ENCODE assay signal across 19 cellular contexts in the genomic region with DNA sequence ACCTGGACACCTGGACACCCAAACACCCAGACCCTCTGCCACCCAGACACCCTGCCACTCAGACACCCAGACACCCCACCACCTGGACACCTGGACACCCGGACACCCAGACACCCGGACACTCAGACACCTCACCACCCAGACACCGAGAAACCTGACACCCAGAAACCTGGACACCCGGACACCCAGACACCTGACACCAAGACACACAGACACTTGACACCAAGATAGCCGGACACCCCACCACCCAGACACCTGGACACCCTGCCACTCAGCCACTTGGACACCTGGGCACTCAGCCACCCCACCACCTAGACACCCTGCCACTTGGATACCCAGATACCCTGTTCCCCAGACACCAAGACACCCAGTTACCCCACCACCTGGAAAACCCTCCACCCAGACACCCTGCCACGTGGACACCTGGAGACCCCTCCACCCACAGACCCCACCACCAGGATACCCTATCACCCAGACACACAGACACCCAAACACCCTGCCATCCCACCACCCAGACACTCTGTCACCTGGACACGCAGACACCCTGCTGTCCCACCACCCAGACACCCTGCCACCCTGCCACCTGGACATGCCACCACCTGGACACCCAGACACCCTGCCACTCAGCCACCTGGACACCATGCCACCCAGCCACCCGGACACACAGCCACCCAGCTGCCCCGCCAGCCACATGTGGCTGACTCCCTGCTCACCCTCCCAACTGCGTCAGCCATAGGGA. TPM values are rescaled to one million over a fixed set of nuclear protein-coding genes. Genes with fewer than 3 reads are reported as not detected.
DNase-seq lines count a peak whose midpoint lies in the region; ATAC-seq lines count a peak whose summit lies in the region.
"Had no signal": no experiment of that assay in that cellular context is flagged by ENCODE, and none has a peak within 500 bp of the region (broad histone marks: within the 10 kb centered on the region; RNA-seq: fewer than 3 reads in every experiment).

No MANE protein-coding gene starts in this region.

- H3K4me1 ChIP-seq in naive thymus-derived CD4-positive, alpha-beta T cell (ENCODE audit: control insufficient read depth in 2 of 2, insufficient read depth in 2 of 2, low read length in 2 of 2) = peaks cover 0 to 13% of the 10 kb centered on the region in 2 donors
- H3K4me1 ChIP-seq: A549 had no signal

- in situ Hi-C loops in G401 (cut with HindIII; ENCODE audit: low sequenced_read_pairs) = no loop called here

- intact Hi-C loops in naive thymus-derived CD4-positive, alpha-beta T cell (cut with micrococcal nuclease) = no loop called here

- no peaks in the 10 kb centered on the region for H3K27me3 Mint-ChIP-seq in activated T-cell treated with anti-CD3 and anti-CD28 coated beads, Interleukin-2, amount 50 U/mL, for 72 hours (ENCODE audit: low read depth)
- H3K27me3 Mint-ChIP-seq in activated CD8-positive, alpha-beta T cell treated with anti-CD3 and anti-CD28 coated beads, Interleukin-2, amount 10 ng/mL, durations not matched to agents 7 days and 5 days (ENCODE audit: low read depth) = no peaks in the 10 kb centered on the region
- no peaks in the 10 kb centered on the region for H3K27me3 Mint-ChIP-seq in naive thymus-derived CD4-positive, alpha-beta T cell
- H3K27me3 Mint-ChIP-seq in stimulated activated naive CD8-positive, alpha-beta T cell treated with anti-CD3 and anti-CD28 coated beads, Interleukin-15, amount 100 ng/mL, for 72 hours = no peaks in the 10 kb centered on the region

- peaks cover 0 to 2% of the 10 kb centered on the region in 2 donors for H3K9me3 Mint-ChIP-seq in activated T-cell treated with anti-CD3 and anti-CD28 coated beads, Interleukin-2, amount 50 U/mL, for 72 hours
- H3K9me3 Mint-ChIP-seq in activated CD8-positive, alpha-beta T cell treated with anti-CD3 and anti-CD28 coated beads, Interleukin-2, amount 10 ng/mL, durations not matched to agents 7 days and 5 days (ENCODE audit: insufficient read depth) = no peaks in the 10 kb centered on the region
- peaks cover 0 to 3% (median 0%) of the 10 kb centered on the region in 11 donors for H3K9me3 Mint-ChIP-seq in naive thymus-derived CD4-positive, alpha-beta T cell
- peaks cover 0 to 12% of the 10 kb centered on the region in 2 donors for H3K9me3 Mint-ChIP-seq in stimulated activated naive CD8-positive, alpha-beta T cell treated with anti-CD3 and anti-CD28 coated beads, Interleukin-15, amount 100 ng/mL, for 72 hours
- H3K9me3 Mint-ChIP-seq: neural progenitor cell had no signal

- H3K27ac Mint-ChIP-seq in activated T-cell treated with anti-CD3 and anti-CD28 coated beads, Interleukin-2, amount 50 U/mL, for 72 hours = peak overlapping the region; percentile 68
- H3K27ac Mint-ChIP-seq in activated CD8-positive, alpha-beta T cell treated with anti-CD3 and anti-CD28 coated beads, Interleukin-2, amount 10 ng/mL, durations not matched to agents 7 days and 5 days = peak overlapping the region; percentile 55
- H3K27ac Mint-ChIP-seq in naive thymus-derived CD4-positive, alpha-beta T cell = peak overlapping the region; percentile 59 to 91 (median 82)
- peak overlapping the region; percentile 68 to 96 for H3K27ac Mint-ChIP-seq in stimulated activated naive CD8-positive, alpha-beta T cell treated with anti-CD3 and anti-CD28 coated beads, Interleukin-15, amount 100 ng/mL, for 72 hours
- H3K27ac Mint-ChIP-seq: neural progenitor cell had no signal

- DNase-seq in activated T-cell treated with anti-CD3 and anti-CD28 coated beads, Interleukin-2, amount 50 U/mL, for 72 hours = no peak
- DNase-seq in activated T-cell treated with anti-CD3 and anti-CD28 coated beads for 4 hours (no peak), NCI-H1436 treated with DMSO at 0.1 percent for 48 hours (lab: John Stamatoyannopoulos, UW) (no peak), ecto neural progenitor cell (ENCODE audit: low spot score) (no peak), G401 (ENCODE audit: low spot score) (no peak)
- no peak for DNase-seq in activated CD8-positive, alpha-beta T cell treated with anti-CD3 and anti-CD28 coated beads, Interleukin-2, amount 10 ng/mL, durations not matched to agents 7 days and 5 days
- no peak for DNase-seq in naive thymus-derived CD4-positive, alpha-beta T cell
- no peak for DNase-seq in stimulated activated naive CD8-positive, alpha-beta T cell treated with anti-CD3 and anti-CD28 coated beads, Interleukin-15, amount 100 ng/mL, for 72 hours
- DNase-seq: anterior cingulate cortex; heart left ventricle; NCI-H187; NCI-H69; psoas muscle; stimulated activated CD4-positive, alpha-beta T cell treated with anti-CD3 and anti-CD28 coated beads, Interleukin-2, amount 100 ng/mL, for 24 hours; stimulated activated naive CD4-positive, alpha-beta T cell; trophoblast cell had no signal

- peaks cover 8% of the 10 kb centered on the region for H3K4me1 Mint-ChIP-seq in activated T-cell treated with anti-CD3 and anti-CD28 coated beads, Interleukin-2, amount 50 U/mL, for 72 hours (ENCODE audit: low read depth)
- H3K4me1 Mint-ChIP-seq in activated CD8-positive, alpha-beta T cell treated with anti-CD3 and anti-CD28 coated beads, Interleukin-2, amount 10 ng/mL, durations not matched to agents 7 days and 5 days (ENCODE audit: low read depth) = peaks cover 11% of the 10 kb centered on the region
- peaks cover 8 to 29% (median 13%) of the 10 kb centered on the region in 7 donors for H3K4me1 Mint-ChIP-seq in naive thymus-derived CD4-positive, alpha-beta T cell
- H3K4me1 Mint-ChIP-seq in stimulated activated naive CD8-positive, alpha-beta T cell treated with anti-CD3 and anti-CD28 coated beads, Interleukin-15, amount 100 ng/mL, for 72 hours = peaks cover 38% of the 10 kb centered on the region
- H3K4me1 Mint-ChIP-seq: neural progenitor cell had no signal

- CTCF ChIA-PET in activated CD8-positive, alpha-beta T cell treated with anti-CD3 and anti-CD28 coated beads, Interleukin-2, amount 10 ng/mL, durations not matched to agents 7 days and 5 days (lab: Charles Lee) = interaction anchor here (1.5 kb wide), 1 partner anchor 19 kb away, joined by 7 read pairs; no protein-coding TSS in a partner anchor
- CTCF ChIA-PET in naive thymus-derived CD4-positive, alpha-beta T cell (lab: Charles Lee) = interaction anchor here (1.4 to 1.5 kb wide), 2 partner anchors 14 to 19 kb away, joined by 3 to 13 read pairs; no protein-coding TSS in a partner anchor

- no peak for ATAC-seq in activated T-cell treated with anti-CD3 and anti-CD28 coated beads, Interleukin-2, amount 50 U/mL, for 72 hours (replicated peaks in 1 of 2)
- no peak for ATAC-seq in activated CD8-positive, alpha-beta T cell treated with anti-CD3 and anti-CD28 coated beads, Interleukin-2, amount 10 ng/mL, durations not matched to agents 7 days and 5 days
- ATAC-seq in naive thymus-derived CD4-positive, alpha-beta T cell = no peak
- no peak for ATAC-seq in stimulated activated naive CD8-positive, alpha-beta T cell treated with anti-CD3 and anti-CD28 coated beads, Interleukin-15, amount 100 ng/mL, for 72 hours
- ATAC-seq: A549, heart left ventricle, left lobe of liver, psoas muscle had no signal

- H3K27ac ChIP-seq in naive thymus-derived CD4-positive, alpha-beta T cell (ENCODE audit: low read depth, low read length) = peak overlapping the region; percentile 33
- H3K27ac ChIP-seq: A549, heart left ventricle, neural progenitor cell, psoas muscle had no signal

- no peak overlapping the region for H3K4me3 ChIP-seq in naive thymus-derived CD4-positive, alpha-beta T cell (ENCODE audit: low read length)
- H3K4me3 ChIP-seq: A549, heart left ventricle, neural progenitor cell, psoas muscle had no signal

- H3K27me3 ChIP-seq in naive thymus-derived CD4-positive, alpha-beta T cell (ENCODE audit: control insufficient read depth in 2 of 2, insufficient read depth in 2 of 2, low read length in 2 of 2) = no peaks in the 10 kb centered on the region
- H3K27me3 ChIP-seq: heart left ventricle, neural progenitor cell had no signal

- H3K36me3 ChIP-seq in naive thymus-derived CD4-positive, alpha-beta T cell (ENCODE audit: control insufficient read depth in 2 of 3, insufficient read depth in 3 of 3, low read length in 3 of 3) = peaks cover 0 to 13% (median 7%) of the 10 kb centered on the region in 3 experiments
- H3K36me3 ChIP-seq: neural progenitor cell had no signal

- POLR2A ChIA-PET in activated CD8-positive, alpha-beta T cell treated with anti-CD3 and anti-CD28 coated beads, Interleukin-2, amount 10 ng/mL, durations not matched to agents 7 days and 5 days (lab: Charles Lee) = interaction anchor here (1.2 to 1.4 kb wide), 2 partner anchors 17 to 92 kb away, joined by 3 to 4 read pairs; partner anchors contain the start of genes C19orf12 and POP4
- POLR2A ChIA-PET in naive thymus-derived CD4-positive, alpha-beta T cell (lab: Charles Lee) = interaction anchor here (1.4 kb wide), 1 partner anchor 17 kb away, joined by 5 read pairs; the partner anchor contains the start of gene C19orf12

- H3K4me3 Mint-ChIP-seq in activated T-cell treated with anti-CD3 and anti-CD28 coated beads, Interleukin-2, amount 50 U/mL, for 72 hours = no peak overlapping the region
- H3K4me3 Mint-ChIP-seq in activated CD8-positive, alpha-beta T cell treated with anti-CD3 and anti-CD28 coated beads, Interleukin-2, amount 10 ng/mL, durations not matched to agents 7 days and 5 days = no peak overlapping the region
- no peak overlapping the region for H3K4me3 Mint-ChIP-seq in naive thymus-derived CD4-positive, alpha-beta T cell
- no peak overlapping the region for H3K4me3 Mint-ChIP-seq in stimulated activated naive CD8-positive, alpha-beta T cell treated with anti-CD3 and anti-CD28 coated beads, Interleukin-15, amount 100 ng/mL, for 72 hours
- H3K4me3 Mint-ChIP-seq: neural progenitor cell had no signal

- H3K9me3 ChIP-seq in naive thymus-derived CD4-positive, alpha-beta T cell (ENCODE audit: control insufficient read depth in 2 of 3, low read length in 3 of 3) = no peaks in the 10 kb centered on the region
- H3K9me3 ChIP-seq: heart left ventricle, psoas muscle had no signal

- peaks cover 3 to 10% of the 10 kb centered on the region in 2 donors for H3K36me3 Mint-ChIP-seq in activated T-cell treated with anti-CD3 and anti-CD28 coated beads, Interleukin-2, amount 50 U/mL, for 72 hours (ENCODE audit: insufficient read depth in 2 of 2)
- peaks cover 7% of the 10 kb centered on the region for H3K36me3 Mint-ChIP-seq in activated CD8-positive, alpha-beta T cell treated with anti-CD3 and anti-CD28 coated beads, Interleukin-2, amount 10 ng/mL, durations not matched to agents 7 days and 5 days (ENCODE audit: low read depth)
- H3K36me3 Mint-ChIP-seq in naive thymus-derived CD4-positive, alpha-beta T cell = peaks cover 0 to 6% (median 0%) of the 10 kb centered on the region in 5 donors

RNA-seq across cellular contexts. Expression of gene C19orf12, which starts 17.4 kb away (rescaled TPM):
- 10 to 100 TPM; 32.1 to 35.6 TPM for total RNA-seq in activated T-cell treated with anti-CD3 and anti-CD28 coated beads, Interleukin-2, amount 50 U/mL, for 72 hours
- total RNA-seq in activated CD8-positive, alpha-beta T cell treated with anti-CD3 and anti-CD28 coated beads, Interleukin-2, amount 10 ng/mL, durations not matched to agents 7 days and 5 days = 10 to 100 TPM; 38.7 to 41.0 TPM
- 10 to 100 TPM; 19.8 to 51.5 (median 24.6) TPM for total RNA-seq in naive thymus-derived CD4-positive, alpha-beta T cell
- 10 to 100 TPM; 17.6 to 23.3 TPM for polyA plus RNA-seq in naive thymus-derived CD4-positive, alpha-beta T cell
- total RNA-seq in G401 (2014; rRNA removed; shearing (Covaris generic)) = 29.9 and 32.0 TPM in 2 replicates

RNA-seq across cellular contexts. Expression of gene PLEKHF1, which starts 32.4 kb away (rescaled TPM):
- 10 to 100 TPM; 21.3 to 21.5 TPM for total RNA-seq in activated T-cell treated with anti-CD3 and anti-CD28 coated beads, Interleukin-2, amount 50 U/mL, for 72 hours
- 10 to 100 TPM; 46.0 to 47.7 TPM for total RNA-seq in activated CD8-positive, alpha-beta T cell treated with anti-CD3 and anti-CD28 coated beads, Interleukin-2, amount 10 ng/mL, durations not matched to agents 7 days and 5 days
- 10 to 100 TPM; 11.1 to 47.2 (median 17.5) TPM for total RNA-seq in naive thymus-derived CD4-positive, alpha-beta T cell
- polyA plus RNA-seq in naive thymus-derived CD4-positive, alpha-beta T cell = 10 to 100 TPM; 11.5 to 37.6 TPM
- total RNA-seq in G401 (2014; rRNA removed; shearing (Covaris generic)) = 23.8 and 26.3 TPM in 2 replicates
